In genomic region chr1:154799188-154799587, GRCh38 we compare ENCODE assay signal across 3 cellular contexts.
"Had no signal": no experiment of that assay in that cellular context is flagged by ENCODE, and none has a peak within 500 bp of the region (broad histone marks: within the 10 kb centered on the region; RNA-seq: fewer than 3 reads in every experiment).

No MANE protein-coding gene starts in this region.

- H3K4me3 ChIP-seq: GM12878 had no signal

- ATAC-seq: GM12878 had no signal

- DNase-seq: GDM1, GF-D8 had no signal
